14 cellular contexts compared by ENCODE assay signal in the genomic region with DNA sequence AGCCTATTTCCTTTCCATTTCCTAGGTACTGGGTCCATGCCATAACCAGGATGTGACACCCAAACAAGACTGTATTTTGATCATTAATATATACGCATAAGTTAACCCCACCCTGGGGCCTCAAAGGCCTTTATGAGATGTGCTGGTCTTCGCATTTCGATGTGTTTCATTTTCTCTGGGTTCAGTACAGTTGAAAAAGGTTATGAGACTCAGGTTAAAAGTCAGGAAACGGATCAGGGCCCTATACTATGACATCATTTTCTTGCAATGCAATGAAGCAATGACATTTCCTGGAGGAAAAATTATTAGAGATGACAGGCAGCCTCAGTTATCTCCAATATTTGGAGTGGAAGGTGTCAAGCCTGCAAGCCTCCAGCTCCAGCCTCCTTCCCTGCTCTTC. TPM values are rescaled to one million over a fixed set of nuclear protein-coding genes. Genes with fewer than 3 reads are reported as not detected.
DNase-seq lines count a peak whose midpoint lies in the region; ATAC-seq, FAIRE-seq and TF ChIP-seq lines count a peak whose summit lies in the region.
"Had no signal": no experiment of that assay in that cellular context is flagged by ENCODE, and none has a peak within 500 bp of the region (broad histone marks: within the 10 kb centered on the region; RNA-seq: fewer than 3 reads in every experiment).

No MANE protein-coding gene starts in this region.

- H3K4ac ChIP-seq in mesendoderm (ENCODE audit: low read depth, low read length), result no peak overlapping the region

- no peaks in the 10 kb centered on the region for H3K4me1 ChIP-seq in mesendoderm (ENCODE audit: control insufficient read depth, low read depth, low read length)
- H3K4me1 ChIP-seq in pancreas, result peaks cover 0 to 9% (median 0%) of the 10 kb centered on the region in 3 donors

- DNase-seq in M059J (ENCODE audit: low read depth) (peak; percentile 54), cardiac fibroblast (ENCODE audit: low read depth in 2 of 2) (peak; percentile 37 to 77), mesendoderm (no peak), type B pancreatic cell (ENCODE audit: extremely low spot score, unreplicated experiment) (no peak), pancreas (no peak)
- no peak for DNase-seq in activated CD4-positive, alpha-beta T cell treated with anti-CD3 and anti-CD28 coated beads for 1 hour
- DNase-seq: activated CD4-positive, alpha-beta T cell treated with anti-CD3 and anti-CD28 coated beads for 36 hours; activated naive CD4-positive, alpha-beta T cell treated with Interleukin-2 at 50 U/mL for 16 hours; erythroblast; GOT3; NCI-H146; stimulated activated naive CD4-positive, alpha-beta T cell had no signal

- no peak overlapping the region for H3K4me3 Mint-ChIP-seq in type B pancreatic cell
- H3K4me3 Mint-ChIP-seq: activated CD4-positive, alpha-beta T cell treated with anti-CD3 and anti-CD28 coated beads for 36 hours had no signal

- H3K36me3 Mint-ChIP-seq in type B pancreatic cell, result no peaks in the 10 kb centered on the region

- peak overlapping the region; percentile 11 for H3K27ac Mint-ChIP-seq in type B pancreatic cell
- H3K27ac Mint-ChIP-seq: activated CD4-positive, alpha-beta T cell treated with anti-CD3 and anti-CD28 coated beads for 36 hours had no signal

- no peak overlapping the region for H2BK15ac ChIP-seq in mesendoderm (replicated peaks; ENCODE audit: low read depth)

- H3K23ac ChIP-seq in mesendoderm (ENCODE audit: low read length), result no peak overlapping the region

- H3K4me2 ChIP-seq in mesendoderm (ENCODE audit: low read length), result no peak overlapping the region

- no peak for FAIRE-seq in pancreas (lab: Jason Lieb, UNC)

- H3K4me3 ChIP-seq in cardiac fibroblast (replicated peaks in 1 of 2; ENCODE audit: low read depth in 2 of 2, low read length in 2 of 2), result no peak overlapping the region
- no peak overlapping the region for H3K4me3 ChIP-seq in mesendoderm (ENCODE audit: low read length)
- no peak overlapping the region for H3K4me3 ChIP-seq in pancreas

- H4K5ac ChIP-seq in mesendoderm (ENCODE audit: low read length), result no peak overlapping the region

- no peaks in the 10 kb centered on the region for H3K9me3 ChIP-seq in pancreas

- WGBS in mesendoderm (ENCODE audit: extremely low coverage, insufficient coverage, low lambda C conversion rate), result no CpG with 5 or more reads among the region's 4 CpGs
- WGBS in pancreas, 2 donors, result 89 to 92% methylated on average over 4 of the region's 4 CpGs

- H3K79me2 ChIP-seq in mesendoderm (ENCODE audit: control insufficient read depth, insufficient read depth, low read length), result no peaks in the 10 kb centered on the region

- ATAC-seq in pancreas (no peak), HG03175 (IDR thresholded peaks at IDR 0.05; ENCODE audit: unreplicated experiment) (no peak)
- ATAC-seq: activated CD4-positive, alpha-beta T cell treated with anti-CD3 and anti-CD28 coated beads for 36 hours; left lobe of liver had no signal

- H3K27me3 Mint-ChIP-seq in type B pancreatic cell, result no peaks in the 10 kb centered on the region

- intact Hi-C loops in pancreas (cut with DNase I), result no loop called here

- no peaks in the 10 kb centered on the region for H3K79me1 ChIP-seq in mesendoderm (ENCODE audit: low read length)

- no peak overlapping the region for H2BK120ac ChIP-seq in mesendoderm (ENCODE audit: low read depth, low read length)

- H4K8ac ChIP-seq in mesendoderm (ENCODE audit: low read depth, low read length), result no peak overlapping the region

- H3K4me1 Mint-ChIP-seq in type B pancreatic cell (ENCODE audit: unreplicated experiment), result peaks cover 48% of the 10 kb centered on the region

- peak overlapping the region; percentile 39 for H3K18ac ChIP-seq in mesendoderm (ENCODE audit: low read length)

- H3K36me3 ChIP-seq in mesendoderm (ENCODE audit: control insufficient read depth, insufficient read depth, low read length) (no peaks in the 10 kb centered on the region), pancreas (no peaks in the 10 kb centered on the region)

- no peak overlapping the region for H3K56ac ChIP-seq in mesendoderm (ENCODE audit: low read length)

- no peaks in the 10 kb centered on the region for H3K27me3 ChIP-seq in mesendoderm (ENCODE audit: insufficient read depth, low read length, poor library complexity)
- no peaks in the 10 kb centered on the region for H3K27me3 ChIP-seq in pancreas

- H3K27ac ChIP-seq in mesendoderm (ENCODE audit: low read depth, low read length), result no peak overlapping the region
- H3K27ac ChIP-seq in pancreas, result peak overlapping the region in 2 of 4 donors; percentile 60 to 70

- no peak overlapping the region for H3K9ac ChIP-seq in mesendoderm (ENCODE audit: low read length)

- H2AK5ac ChIP-seq in mesendoderm (ENCODE audit: low read length), result no peak overlapping the region

- H3K9me3 Mint-ChIP-seq in type B pancreatic cell, result no peaks in the 10 kb centered on the region

- H2BK5ac ChIP-seq in mesendoderm (ENCODE audit: low read length), result no peak overlapping the region

- TF ChIP-seq CTCF in cardiac fibroblast (IDR thresholded peaks at IDR 0.05; ENCODE audit: low read depth, low read length), result no peak
- TF ChIP-seq CTCF in type B pancreatic cell (conservative IDR thresholded peaks at IDR 0.05), result no peak
- no peak for TF ChIP-seq CTCF in pancreas (IDR thresholded peaks at IDR 0.05)

RNA-seq across cellular contexts. Expression of a gene that starts 31.7 kb away (rescaled TPM):
- not detected in 2 replicates for total RNA-seq in M059J (2014; rRNA removed; shearing (Covaris generic))
- polyA plus RNA-seq in mesendoderm (2013, experiment 1 of 2), result not detected
- polyA plus RNA-seq in mesendoderm (2013, experiment 2 of 2), result not detected
- total RNA-seq in type B pancreatic cell (ENCODE audit: low replicate concordance) (not detected in 2 replicates), pancreas (not detected)
- polyA plus RNA-seq in pancreas, result not detected
- total RNA-seq: activated CD4-positive, alpha-beta T cell treated with anti-CD3 and anti-CD28 coated beads for 36 hours; left lobe of liver had no signal

Comparison
In these comparisons a context has a peak if more than half of its experiments do, and no peak if none do; other contexts are left out.
1. DNase-seq: peak in M059J (single experiment) and cardiac fibroblast (2 of 2); none in mesendoderm (single experiment), type B pancreatic cell (single experiment), pancreas (0 of 6) and activated CD4-positive, alpha-beta T cell treated with anti-CD3 and anti-CD28 coated beads for 1 hour (single experiment).